Comparison of ENCODE assay signal across 10 cellular contexts in genomic region chrX:101399825-101400224, GRCh38. TPM values are rescaled to one million over a fixed set of nuclear protein-coding genes. Genes with fewer than 3 reads are reported as not detected.
"Had no signal": no experiment of that assay in that cellular context is flagged by ENCODE, and none has a peak within 500 bp of the region (broad histone marks: within the 10 kb centered on the region; RNA-seq: fewer than 3 reads in every experiment).

No MANE protein-coding gene starts in this region.

- H3K4me3 ChIP-seq: GM23248, HAP-1 had no signal

- FAIRE-seq: HTR-8/SVneo had no signal

- H3K4me3 Mint-ChIP-seq: IgD-negative memory B cell had no signal

- H3K4me1 ChIP-seq: HAP-1 had no signal

- H3K27ac ChIP-seq: GM23248 had no signal

- DNase-seq: GM23248, GOT3, H7, KG1 had no signal

- H3K27me3 Mint-ChIP-seq: IgD-negative memory B cell had no signal

- H3K9me3 ChIP-seq: HAP-1 had no signal

- H3K27ac Mint-ChIP-seq: IgD-negative memory B cell had no signal

- H3K9ac ChIP-seq: GM23248 had no signal

- H2AFZ ChIP-seq: GM23248 had no signal

- ATAC-seq: HCT116 had no signal

RNA-seq across cellular contexts. Expression of gene BTK, which starts 13.8 kb away (rescaled TPM):
- total RNA-seq: GM23248, H4, HT-29 had no signal
- polyA plus RNA-seq: GM23248 had no signal
